ENCODE assay signal across 12 cellular contexts in genomic region chr4:62953752-62954151, GRCh38.
A peak's percentile ranks its signal among the peaks of the same experiment; 100 is the strongest.
DNase-seq lines count a peak whose midpoint lies in the region; ATAC-seq, FAIRE-seq and TF ChIP-seq lines count a peak whose summit lies in the region.
"Had no signal": no experiment of that assay in that cellular context is flagged by ENCODE, and none has a peak within 500 bp of the region (broad histone marks: within the 10 kb centered on the region; RNA-seq: fewer than 3 reads in every experiment).

No MANE protein-coding gene starts in this region.

- H3K9me3 Mint-ChIP-seq in WTC11 (peaks cover 6% of the 10 kb centered on the region; the same call in 1 of the 2 replicates), progenitor cell of endocrine pancreas (ENCODE audit: low read depth) (no peaks in the 10 kb centered on the region)
- peaks cover 21% of the 10 kb centered on the region for H3K9me3 Mint-ChIP-seq in activated CD4-positive, alpha-beta memory T cell treated with anti-CD3 and anti-CD28 coated beads for 36 hours

- POLR2A ChIA-PET in WTC11 (lab: Charles Lee) = no interaction called here
- POLR2A ChIA-PET in activated CD4-positive, alpha-beta memory T cell treated with anti-CD3 and anti-CD28 coated beads for 36 hours (lab: Charles Lee) = no interaction called here

- 52 to 59% (median 56%) methylated on average over 3 of the region's 3 CpGs for WGBS in small intestine, 3 donors

- no peaks in the 10 kb centered on the region for H3K27me3 ChIP-seq in H7 (ENCODE audit: control insufficient read depth, insufficient read depth, low read length)
- no peaks in the 10 kb centered on the region for H3K27me3 ChIP-seq in small intestine (ENCODE audit: control insufficient read depth in 2 of 2, insufficient read depth in 2 of 2, low read length in 2 of 2)
- H3K27me3 ChIP-seq: BLaER1 treated with 17β-estradiol and CSF1 and Interleukin-3, amounts not matched to agents 10 nM and 100 nM had no signal

- peak; percentile 100 for ATAC-seq in WTC11

- CTCF ChIA-PET in WTC11 (lab: Charles Lee) = no interaction called here
- CTCF ChIA-PET in activated CD4-positive, alpha-beta memory T cell treated with anti-CD3 and anti-CD28 coated beads for 36 hours (lab: Charles Lee) = no interaction called here

- no peak for FAIRE-seq in small intestine (lab: Jason Lieb, UNC)

- no peaks in the 10 kb centered on the region for H3K9me3 ChIP-seq in small intestine (ENCODE audit: control insufficient read depth, low read depth)
- H3K9me3 ChIP-seq: BLaER1 treated with 17β-estradiol and CSF1 and Interleukin-3, amounts not matched to agents 10 nM and 100 nM; HAP-1 had no signal

- H3K4me1 Mint-ChIP-seq in WTC11 (peaks cover 20% of the 10 kb centered on the region), progenitor cell of endocrine pancreas (ENCODE audit: low read depth) (peaks cover 2% of the 10 kb centered on the region)
- H3K4me1 Mint-ChIP-seq in activated CD4-positive, alpha-beta memory T cell treated with anti-CD3 and anti-CD28 coated beads for 36 hours (ENCODE audit: low read depth) = no peaks in the 10 kb centered on the region
- H3K4me1 Mint-ChIP-seq: CD4-positive, CD25-positive, alpha-beta regulatory T cell had no signal

- intact Hi-C loops in activated CD4-positive, alpha-beta memory T cell treated with anti-CD3 and anti-CD28 coated beads for 36 hours (cut with micrococcal nuclease) = no loop called here

- DNase-seq in H7 (peak; percentile 1), WTC11 (ENCODE audit: low spot score) (no peak), iPS DF 19.7 (ENCODE audit: low read depth, low spot score) (peak; percentile 15), progenitor cell of endocrine pancreas (ENCODE audit: low spot score, unreplicated experiment) (no peak), small intestine (no peak), NCI-H510A treated with DMSO at 0.1 percent for 48 hours (lab: John Stamatoyannopoulos, UW) (no peak)
- DNase-seq in activated CD4-positive, alpha-beta memory T cell treated with anti-CD3 and anti-CD28 coated beads for 36 hours = no peak
- DNase-seq: ACHN; CD4-positive, CD25-positive, alpha-beta regulatory T cell; DMS 273 treated with DMSO at 0.1 percent for 48 hours had no signal

- TF ChIP-seq CTCF in WTC11 (IDR thresholded peaks at IDR 0.05) = no peak
- TF ChIP-seq CTCF in progenitor cell of endocrine pancreas (IDR thresholded peaks at IDR 0.05; ENCODE audit: unreplicated experiment) = no peak

- no peak overlapping the region for H3K27ac ChIP-seq in small intestine (ENCODE audit: low read depth in 1 of 2, low read length in 1 of 2)
- H3K27ac ChIP-seq: BLaER1 treated with 17β-estradiol and CSF1 and Interleukin-3, amounts not matched to agents 10 nM and 100 nM had no signal

- no peak overlapping the region for H3K4me3 Mint-ChIP-seq in WTC11
- H3K4me3 Mint-ChIP-seq in progenitor cell of endocrine pancreas (ENCODE audit: low read depth) = no peak overlapping the region
- H3K4me3 Mint-ChIP-seq in activated CD4-positive, alpha-beta memory T cell treated with anti-CD3 and anti-CD28 coated beads for 36 hours = no peak overlapping the region
- H3K4me3 Mint-ChIP-seq: CD4-positive, CD25-positive, alpha-beta regulatory T cell had no signal

- H3K36me3 ChIP-seq in H7 (replicated peaks; ENCODE audit: control insufficient read depth, insufficient read depth, low read length) = no peaks in the 10 kb centered on the region
- H3K36me3 ChIP-seq in small intestine (ENCODE audit: control insufficient read depth in 2 of 2, insufficient read depth in 2 of 2, low read length in 2 of 2) = no peaks in the 10 kb centered on the region
- H3K36me3 ChIP-seq: BLaER1 treated with 17β-estradiol and CSF1 and Interleukin-3, amounts not matched to agents 10 nM and 100 nM; HAP-1 had no signal

- H3K27ac Mint-ChIP-seq in WTC11 = peak overlapping the region; percentile 30; the same call in 1 of the 2 replicates
- peak overlapping the region; percentile 4 for H3K27ac Mint-ChIP-seq in progenitor cell of endocrine pancreas
- no peak overlapping the region for H3K27ac Mint-ChIP-seq in activated CD4-positive, alpha-beta memory T cell treated with anti-CD3 and anti-CD28 coated beads for 36 hours

- H3K4me3 ChIP-seq in H7 (ENCODE audit: insufficient read depth, low read depth, low read length) = no peak overlapping the region
- H3K4me3 ChIP-seq in small intestine (ENCODE audit: low read depth in 1 of 2, low read length in 2 of 2) = no peak overlapping the region
- H3K4me3 ChIP-seq: BLaER1 treated with 17β-estradiol and CSF1 and Interleukin-3, amounts not matched to agents 10 nM and 100 nM; HAP-1 had no signal

- no peaks in the 10 kb centered on the region for H3K27me3 Mint-ChIP-seq in WTC11 (ENCODE audit: low read depth)
- no peaks in the 10 kb centered on the region for H3K27me3 Mint-ChIP-seq in progenitor cell of endocrine pancreas
- no peaks in the 10 kb centered on the region for H3K27me3 Mint-ChIP-seq in activated CD4-positive, alpha-beta memory T cell treated with anti-CD3 and anti-CD28 coated beads for 36 hours
- H3K27me3 Mint-ChIP-seq: CD4-positive, CD25-positive, alpha-beta regulatory T cell had no signal

- no peaks in the 10 kb centered on the region for H3K4me1 ChIP-seq in small intestine (ENCODE audit: control insufficient read depth in 2 of 2, insufficient read depth in 1 of 2, low read depth in 1 of 2, low read length in 1 of 2)
- H3K4me1 ChIP-seq: BLaER1 treated with 17β-estradiol and CSF1 and Interleukin-3, amounts not matched to agents 10 nM and 100 nM had no signal

- H3K36me3 Mint-ChIP-seq in WTC11 = no peaks in the 10 kb centered on the region
- H3K36me3 Mint-ChIP-seq in progenitor cell of endocrine pancreas (ENCODE audit: insufficient read depth) = no peaks in the 10 kb centered on the region
- no peaks in the 10 kb centered on the region for H3K36me3 Mint-ChIP-seq in activated CD4-positive, alpha-beta memory T cell treated with anti-CD3 and anti-CD28 coated beads for 36 hours
- H3K36me3 Mint-ChIP-seq: CD4-positive, CD25-positive, alpha-beta regulatory T cell had no signal

TF ChIP-seq in WTC11, 78 proteins besides CTCF, POLR2A, EP300 and RAD21 (continues in another document):
- TF ChIP-seq, protein P1, sequence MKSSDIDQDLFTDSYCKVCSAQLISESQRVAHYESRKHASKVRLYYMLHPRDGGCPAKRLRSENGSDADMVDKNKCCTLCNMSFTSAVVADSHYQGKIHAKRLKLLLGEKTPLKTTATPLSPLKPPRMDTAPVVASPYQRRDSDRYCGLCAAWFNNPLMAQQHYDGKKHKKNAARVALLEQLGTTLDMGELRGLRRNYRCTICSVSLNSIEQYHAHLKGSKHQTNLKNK (CRISPR knock-in tag; IDR thresholded peaks at IDR 0.05) = no peak
- TF ChIP-seq TCF7 (CRISPR knock-in tag; IDR thresholded peaks at IDR 0.05; ENCODE audit: low read depth) = no peak
- no peak for TF ChIP-seq PREB (CRISPR knock-in tag; IDR thresholded peaks at IDR 0.05; ENCODE audit: borderline replicate concordance)
- TF ChIP-seq ATF6 (CRISPR knock-in tag; IDR thresholded peaks at IDR 0.05) = no peak
- TF ChIP-seq FOXP1 (CRISPR knock-in tag; IDR thresholded peaks at IDR 0.05; ENCODE audit: borderline replicate concordance) = no peak
- no peak for TF ChIP-seq GABPB1 (CRISPR knock-in tag; IDR thresholded peaks at IDR 0.05)
- no peak for TF ChIP-seq NFE2L1 (CRISPR knock-in tag; IDR thresholded peaks at IDR 0.05)
- no peak for TF ChIP-seq PRRX2 (CRISPR knock-in tag; IDR thresholded peaks at IDR 0.05)
- no peak for TF ChIP-seq ZNF138 (CRISPR knock-in tag; conservative IDR thresholded peaks at IDR 0.05)
- TF ChIP-seq CBFB (CRISPR knock-in tag; IDR thresholded peaks at IDR 0.05; ENCODE audit: low read depth) = no peak

Comparison
In these comparisons a context has a peak if more than half of its experiments do, and no peak if none do; other contexts are left out.
1. DNase-seq: peak in H7 (single experiment) and iPS DF 19.7 (single experiment); none in WTC11 (single experiment), progenitor cell of endocrine pancreas (single experiment), small intestine (single experiment), NCI-H510A treated with DMSO at 0.1 percent for 48 hours (single experiment) and activated CD4-positive, alpha-beta memory T cell treated with anti-CD3 and anti-CD28 coated beads for 36 hours (single experiment).